In the genomic region with DNA sequence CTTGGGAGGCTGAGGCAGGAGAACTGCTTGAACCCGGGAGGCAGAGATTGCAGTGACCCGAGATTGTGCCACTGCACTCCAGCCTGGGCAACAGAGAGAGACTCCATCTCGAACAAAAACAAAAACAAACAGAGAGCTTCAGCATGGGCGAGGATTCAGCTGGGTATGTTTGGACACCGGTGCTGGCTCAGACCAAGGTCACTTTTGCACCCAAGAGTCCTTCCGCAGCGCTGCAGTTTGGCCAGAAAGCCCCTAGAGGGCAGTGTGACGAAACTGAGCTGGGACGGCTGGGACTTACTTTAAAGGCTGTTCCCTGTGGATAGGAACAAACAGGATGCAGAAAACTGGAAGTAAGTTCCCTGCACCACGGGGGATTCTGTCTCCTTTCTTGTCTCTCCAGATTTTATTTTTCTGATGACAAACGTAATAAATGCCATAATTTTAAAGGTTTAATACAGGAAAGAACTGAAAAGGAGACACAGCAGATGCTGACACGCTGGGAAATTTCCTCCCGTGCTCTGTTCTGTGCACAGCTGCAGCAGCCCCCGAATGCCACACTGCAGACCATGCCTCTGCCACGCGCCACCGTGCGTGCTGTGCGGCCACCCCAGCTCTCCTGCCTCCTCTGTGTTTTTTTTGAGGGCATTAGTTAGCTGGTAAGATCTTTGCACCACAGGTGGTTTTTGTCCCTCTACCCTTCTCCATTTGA, we compare ENCODE assay signal across 7 cellular contexts. TPM values are rescaled to one million over a fixed set of nuclear protein-coding genes. Genes with fewer than 3 reads are reported as not detected.
DNase-seq lines count a peak whose midpoint lies in the region; ATAC-seq, FAIRE-seq and TF ChIP-seq lines count a peak whose summit lies in the region.

No MANE protein-coding gene starts in this region.

- TF ChIP-seq CTCF in GM12873 (IDR thresholded peaks at IDR 0.05; ENCODE audit: insufficient read depth, low read depth, low read length, missing control alignments) (peak; percentile 95), breast epithelium (IDR thresholded peaks at IDR 0.05) (peak; percentile 69 to 87 (median 84)), keratinocyte (optimal IDR thresholded peaks at IDR 0.05 in 1 of 3, IDR thresholded peaks at IDR 0.05 in 1 of 3, conservative IDR thresholded peaks at IDR 0.05 in 1 of 3; ENCODE audit: extremely low read depth in 1 of 3, insufficient read depth in 2 of 3, low read length in 3 of 3) (peak; percentile 85 to 95 (median 88))

- no peak overlapping the region for H3K9ac ChIP-seq in keratinocyte (ENCODE audit: control insufficient read depth, extremely low read depth, insufficient read depth, low read length)

- no peaks in the 10 kb centered on the region for H3K9me1 ChIP-seq in keratinocyte (ENCODE audit: control insufficient read depth, extremely low read depth, insufficient read depth, low read length)

- H3K4me3 ChIP-seq in breast epithelium (no peak overlapping the region), keratinocyte (ENCODE audit: control insufficient read depth in 2 of 3, extremely low read depth in 1 of 3, insufficient read depth in 2 of 3, low read depth in 1 of 3, low read length in 3 of 3) (no peak overlapping the region)

- dilution Hi-C loops in keratinocyte (cut with MboI; ENCODE audit: extremely low pct_ligation_motif_present, low sequenced_read_pairs) = no loop called here

- intact Hi-C loops in breast epithelium (cut with DNase I; ENCODE audit: low total_unique reads) = loop anchor here (2.0 to 10.0 kb wide), 2 partner anchors 57 to 109 kb away; partner anchors contain the start of gene LGALS3BP

- H3K27me3 ChIP-seq in breast epithelium (no peaks in the 10 kb centered on the region), keratinocyte (ENCODE audit: control insufficient read depth, extremely low read depth, insufficient read depth, low read length) (no peaks in the 10 kb centered on the region)

- H3K4me2 ChIP-seq in keratinocyte (ENCODE audit: control insufficient read depth, extremely low read depth, insufficient read depth, low read depth, low read length) = no peak overlapping the region

- H3K27ac ChIP-seq in breast epithelium (no peak overlapping the region), keratinocyte (ENCODE audit: control insufficient read depth, insufficient read depth, low read length) (no peak overlapping the region)

- DNase-seq in NCI-H2081 (lab: John Stamatoyannopoulos, UW) (peak; percentile 74 to 81), UCSD-AML1 (lab: John Stamatoyannopoulos, UW; ENCODE audit: unreplicated experiment) (peak; percentile 78), breast epithelium (ENCODE audit: low spot score in 2 of 2) (peak; percentile 62 to 85), keratinocyte (ENCODE audit: low read depth, low spot score) (no peak)
- peak; percentile 25 to 47 for DNase-seq in stimulated activated CD4-positive, alpha-beta T cell treated with anti-CD3 and anti-CD28 coated beads, Interleukin-15, amount 100 ng/mL, for 48 hours (ENCODE audit: low read depth in 2 of 2)

- H2AFZ ChIP-seq in keratinocyte (ENCODE audit: control insufficient read depth, low read length) = no peak overlapping the region

- no peak for ATAC-seq in GM18867 (IDR thresholded peaks at IDR 0.05; ENCODE audit: unreplicated experiment)

- no peaks in the 10 kb centered on the region for H4K20me1 ChIP-seq in keratinocyte (ENCODE audit: control insufficient read depth, extremely low read depth, insufficient read depth, low read length)

- H3K79me2 ChIP-seq in keratinocyte (ENCODE audit: control insufficient read depth, insufficient read depth, low read length) = no peaks in the 10 kb centered on the region

- TF ChIP-seq POLR2A in breast epithelium (IDR thresholded peaks at IDR 0.05) = no peak

- H3K36me3 ChIP-seq in breast epithelium = no peaks in the 10 kb centered on the region
- no peaks in the 10 kb centered on the region for H3K36me3 ChIP-seq in keratinocyte (ENCODE audit: control insufficient read depth in 2 of 2, extremely low read depth in 1 of 2, insufficient read depth in 2 of 2, low read length in 2 of 2)

- no peak for FAIRE-seq in keratinocyte (lab: Jason Lieb, UNC)

- H3K4me1 ChIP-seq in breast epithelium (no peaks in the 10 kb centered on the region), keratinocyte (ENCODE audit: control insufficient read depth, extremely low read depth, insufficient read depth, low read length) (peaks cover 5% of the 10 kb centered on the region)

- H3K9me3 ChIP-seq in breast epithelium (no peaks in the 10 kb centered on the region), keratinocyte (ENCODE audit: control insufficient read depth, low read depth, low read length) (no peaks in the 10 kb centered on the region)

RNA-seq across cellular contexts. Expression of gene USP36, which starts 25.2 kb away (rescaled TPM):
- total RNA-seq in breast epithelium = 10 to 100 TPM; 50.2 to 58.8 (median 55.4) TPM
- polyA plus RNA-seq in keratinocyte = 20.5 to 33.1 TPM (median 25.2 TPM) in 3 replicates
- polyA plus RNA-seq in keratinocyte (2011; ENCODE audit: low read depth) = 31.5 TPM
- polyA plus RNA-seq in keratinocyte (2011; cell fraction: cytosol; rRNA removed) = 21.6 and 24.5 TPM in 2 replicates
- 103 and 115 TPM in 2 replicates for polyA plus RNA-seq in keratinocyte (2011; cell fraction: nucleus; rRNA removed)
- polyA plus RNA-seq in keratinocyte (2012; ENCODE audit: low replicate concordance) = 29.7 and 39.1 TPM in 2 replicates
- 34.0 to 79.8 TPM (median 57.4 TPM) in 3 replicates for polyA minus RNA-seq in keratinocyte
- 14.2 TPM for polyA minus RNA-seq in keratinocyte (2011; cell fraction: cytosol; rRNA and poly(A)+ RNA removed)
- 36.2 and 64.4 TPM in 2 replicates for polyA minus RNA-seq in keratinocyte (2011; cell fraction: nucleus; rRNA and poly(A)+ RNA removed)

RNA-seq across cellular contexts. Expression of gene CEP295NL, which starts 37.2 kb away (rescaled TPM):
- 1 to 10 TPM; 1.8 to 7.2 (median 2.6) TPM for total RNA-seq in breast epithelium
- not detected in 3 replicates for polyA plus RNA-seq in keratinocyte
- polyA plus RNA-seq in keratinocyte (2011; ENCODE audit: low read depth) = 1.2 TPM
- polyA plus RNA-seq in keratinocyte (2011; cell fraction: cytosol; rRNA removed) = not detected in 2 replicates
- polyA plus RNA-seq in keratinocyte (2011; cell fraction: nucleus; rRNA removed) = 0.08 and 0.24 TPM in 2 replicates
- polyA plus RNA-seq in keratinocyte (2012; ENCODE audit: low replicate concordance) = 0.28 TPM in 1 of 2 replicates, not detected in the other
- not detected in 3 replicates for polyA minus RNA-seq in keratinocyte
- not detected for polyA minus RNA-seq in keratinocyte (2011; cell fraction: cytosol; rRNA and poly(A)+ RNA removed)
- polyA minus RNA-seq in keratinocyte (2011; cell fraction: nucleus; rRNA and poly(A)+ RNA removed) = 0.62 TPM in 1 of 2 replicates, not detected in the other

RNA-seq across cellular contexts. Expression of gene TIMP2, which starts 59.4 kb away (rescaled TPM):
- 100 to 1,000 TPM in 2 of 3 donors, 10 to 100 TPM in 1; 72.0 to 344 (median 112) TPM for total RNA-seq in breast epithelium
- polyA plus RNA-seq in keratinocyte = 1.2 to 5.7 TPM (median 2.3 TPM) in 3 replicates
- polyA plus RNA-seq in keratinocyte (2011; ENCODE audit: low read depth) = 37.8 TPM
- 6.4 and 7.2 TPM in 2 replicates for polyA plus RNA-seq in keratinocyte (2011; cell fraction: cytosol; rRNA removed)
- 20.7 and 20.9 TPM in 2 replicates for polyA plus RNA-seq in keratinocyte (2011; cell fraction: nucleus; rRNA removed)
- 5.5 and 31.7 TPM in 2 replicates for polyA plus RNA-seq in keratinocyte (2012; ENCODE audit: low replicate concordance)
- 2.7 to 5.9 TPM (median 4.7 TPM) in 3 replicates for polyA minus RNA-seq in keratinocyte
- polyA minus RNA-seq in keratinocyte (2011; cell fraction: cytosol; rRNA and poly(A)+ RNA removed) = 5.0 TPM
- 9.7 and 14.5 TPM in 2 replicates for polyA minus RNA-seq in keratinocyte (2011; cell fraction: nucleus; rRNA and poly(A)+ RNA removed)
